8 cellular contexts compared by ENCODE assay signal in the genomic region with DNA sequence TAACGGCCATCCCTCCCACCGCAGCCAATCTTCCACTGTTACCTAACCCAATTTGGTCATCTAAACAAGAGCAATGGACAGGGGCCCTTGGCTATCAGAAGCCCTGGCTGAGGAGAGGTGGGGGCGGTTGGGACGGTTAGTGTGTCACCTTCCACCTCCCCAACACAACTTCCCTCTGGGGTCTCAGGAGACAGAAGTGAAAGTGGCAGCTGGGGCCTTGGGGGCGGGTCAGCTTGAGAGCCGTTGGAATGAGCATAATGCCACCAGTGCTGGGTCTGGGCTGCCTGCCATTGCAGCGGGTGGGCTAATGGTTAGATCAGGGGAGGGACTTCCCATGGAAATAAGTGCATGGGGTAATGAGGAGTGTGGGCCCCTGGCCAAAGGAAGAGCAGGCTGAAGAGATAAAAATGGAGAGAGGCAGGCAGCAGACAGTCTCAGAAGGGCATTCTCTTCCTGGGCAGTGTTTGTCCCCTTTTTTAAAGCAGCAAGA. TPM values are rescaled to one million over a fixed set of nuclear protein-coding genes. Genes with fewer than 3 reads are reported as not detected.
DNase-seq lines count a peak whose midpoint lies in the region; ATAC-seq and TF ChIP-seq lines count a peak whose summit lies in the region.

No MANE protein-coding gene starts in this region.

- H2BK120ac ChIP-seq in mesenchymal stem cell (ENCODE audit: low read depth, low read length), result no peak overlapping the region

- H3K36me3 ChIP-seq in mesenchymal stem cell (ENCODE audit: control insufficient read depth in 1 of 2, insufficient read depth in 2 of 2, low read depth in 1 of 2, low read length in 2 of 2), result peaks cover 18 to 30% of the 10 kb centered on the region in 2 experiments
- H3K36me3 ChIP-seq in uterus, result no peaks in the 10 kb centered on the region

- no peak overlapping the region for H3K14ac ChIP-seq in mesenchymal stem cell (ENCODE audit: low read length in 2 of 2)

- H3K4me3 ChIP-seq in mesenchymal stem cell (ENCODE audit: insufficient read depth in 1 of 2, low read depth in 1 of 2, low read length in 2 of 2) (no peak overlapping the region), uterus (no peak overlapping the region)

- H3K4me2 ChIP-seq in mesenchymal stem cell (ENCODE audit: low read length, poor library complexity, severe bottlenecking), result no peak overlapping the region

- peaks cover 68% of the 10 kb centered on the region for H3K4me1 ChIP-seq in mesenchymal stem cell (ENCODE audit: control insufficient read depth, insufficient read depth, low read depth, low read length)
- peaks cover 24 to 61% of the 10 kb centered on the region in 2 donors for H3K4me1 ChIP-seq in uterus

- peaks cover 99% of the 10 kb centered on the region for H3K4me1 Mint-ChIP-seq in activated CD8-positive, alpha-beta T cell treated with anti-CD3 and anti-CD28 coated beads, Interleukin-2, amount 10 ng/mL, durations not matched to agents 7 days and 5 days (ENCODE audit: low read depth)

- H2BK12ac ChIP-seq in mesenchymal stem cell (ENCODE audit: low read length in 2 of 2), result no peak overlapping the region

- no peak overlapping the region for H2AK5ac ChIP-seq in mesenchymal stem cell (ENCODE audit: low read length, severe bottlenecking)

- H3K18ac ChIP-seq in mesenchymal stem cell (ENCODE audit: low read depth in 1 of 2, low read length in 2 of 2), result no peak overlapping the region

- H3K4me3 Mint-ChIP-seq in activated CD8-positive, alpha-beta T cell treated with anti-CD3 and anti-CD28 coated beads, Interleukin-2, amount 10 ng/mL, durations not matched to agents 7 days and 5 days, result peak overlapping the region; percentile 13

- WGBS in mesenchymal stem cell, result 82% methylated on average over 5 of the region's 7 CpGs

- peaks cover 26% of the 10 kb centered on the region for H3K79me1 ChIP-seq in mesenchymal stem cell (replicated peaks; ENCODE audit: low read length, poor library complexity, severe bottlenecking)

- no peak for TF ChIP-seq POLR2A in uterus (IDR thresholded peaks at IDR 0.05)

- H2BK15ac ChIP-seq in mesenchymal stem cell (ENCODE audit: low read depth, poor library complexity, severe bottlenecking), result no peak overlapping the region

- DNase-seq in Right ventricle myocardium superior (peak; percentile 72), cardiac septum (ENCODE audit: low spot score) (no peak), mesenchymal stem cell (no peak), uterus (no peak), posterior vena cava (ENCODE audit: low spot score) (no peak), NCI-H1417 treated with DMSO at 0.1 percent for 48 hours (lab: John Stamatoyannopoulos, UW) (no peak)
- DNase-seq in activated CD8-positive, alpha-beta T cell treated with anti-CD3 and anti-CD28 coated beads, Interleukin-2, amount 10 ng/mL, durations not matched to agents 7 days and 5 days, result no peak

- peaks cover 38% of the 10 kb centered on the region for H3K36me3 Mint-ChIP-seq in activated CD8-positive, alpha-beta T cell treated with anti-CD3 and anti-CD28 coated beads, Interleukin-2, amount 10 ng/mL, durations not matched to agents 7 days and 5 days (ENCODE audit: low read depth)

- H3K23ac ChIP-seq in mesenchymal stem cell (ENCODE audit: low read length in 2 of 2), result no peak overlapping the region

- H2AFZ ChIP-seq in mesenchymal stem cell (ENCODE audit: low read depth, low read length), result no peak overlapping the region

- H3K9ac ChIP-seq in mesenchymal stem cell (ENCODE audit: low read length), result peak overlapping the region; percentile 39

- H3K9me3 Mint-ChIP-seq in activated CD8-positive, alpha-beta T cell treated with anti-CD3 and anti-CD28 coated beads, Interleukin-2, amount 10 ng/mL, durations not matched to agents 7 days and 5 days (ENCODE audit: insufficient read depth), result no peaks in the 10 kb centered on the region

- H3K27ac ChIP-seq in mesenchymal stem cell (ENCODE audit: low read length, poor library complexity, severe bottlenecking), result no peak overlapping the region
- peak overlapping the region; percentile 77 to 100 for H3K27ac ChIP-seq in uterus

- no peaks in the 10 kb centered on the region for H3K27me3 ChIP-seq in mesenchymal stem cell (ENCODE audit: control insufficient read depth in 1 of 2, insufficient read depth in 1 of 2, low read length in 2 of 2)
- no peaks in the 10 kb centered on the region for H3K27me3 ChIP-seq in uterus

- no peak overlapping the region for H3K4ac ChIP-seq in mesenchymal stem cell (ENCODE audit: low read depth in 1 of 2, low read length in 2 of 2)

- CTCF ChIA-PET in activated CD8-positive, alpha-beta T cell treated with anti-CD3 and anti-CD28 coated beads, Interleukin-2, amount 10 ng/mL, durations not matched to agents 7 days and 5 days (lab: Charles Lee), result interaction anchor here (0.7 to 6.1 kb wide), 6 partner anchors 9 to 650 kb away, joined by 3 to 85 read pairs (median 14); a partner anchor contains a TSS

- peak overlapping the region; percentile 61 for H3K27ac Mint-ChIP-seq in activated CD8-positive, alpha-beta T cell treated with anti-CD3 and anti-CD28 coated beads, Interleukin-2, amount 10 ng/mL, durations not matched to agents 7 days and 5 days

- ATAC-seq in Right ventricle myocardium superior (ENCODE audit: poor library complexity) (no peak), GM19328 (IDR thresholded peaks at IDR 0.05; ENCODE audit: unreplicated experiment) (no peak)
- no peak for ATAC-seq in activated CD8-positive, alpha-beta T cell treated with anti-CD3 and anti-CD28 coated beads, Interleukin-2, amount 10 ng/mL, durations not matched to agents 7 days and 5 days

- H2BK5ac ChIP-seq in mesenchymal stem cell (ENCODE audit: low read depth, low read length, poor library complexity, severe bottlenecking), result no peak overlapping the region

- H3K9me3 ChIP-seq in mesenchymal stem cell (ENCODE audit: control insufficient read depth, low read length) (no peaks in the 10 kb centered on the region), uterus (no peaks in the 10 kb centered on the region)

- H4K91ac ChIP-seq in mesenchymal stem cell (ENCODE audit: low read length), result no peak overlapping the region

- POLR2A ChIA-PET in activated CD8-positive, alpha-beta T cell treated with anti-CD3 and anti-CD28 coated beads, Interleukin-2, amount 10 ng/mL, durations not matched to agents 7 days and 5 days (lab: Charles Lee), result interaction anchor here (12.8 kb wide), 1 partner anchor 7 kb away, joined by 143 read pairs; a partner anchor contains a TSS

- H4K8ac ChIP-seq in mesenchymal stem cell (ENCODE audit: low read length), result no peak overlapping the region

- H3K27me3 Mint-ChIP-seq in activated CD8-positive, alpha-beta T cell treated with anti-CD3 and anti-CD28 coated beads, Interleukin-2, amount 10 ng/mL, durations not matched to agents 7 days and 5 days (ENCODE audit: low read depth), result no peaks in the 10 kb centered on the region

- no peak for TF ChIP-seq CTCF in uterus (IDR thresholded peaks at IDR 0.05)

- intact Hi-C loops in Right ventricle myocardium superior (cut with DNase I), result loop anchor here (10.0 kb wide), 1 partner anchor 518 kb away; a partner anchor contains a TSS
- intact Hi-C loops in cardiac septum (cut with DNase I), result no loop called here
- intact Hi-C loops in uterus (cut with DNase I; ENCODE audit: low total_unique reads), result no loop called here
- intact Hi-C loops in posterior vena cava (cut with DNase I), result no loop called here

RNA-seq across cellular contexts. Expression of a gene that starts 7.9 kb away (rescaled TPM):
- 96.6 TPM for total RNA-seq in Right ventricle myocardium superior
- total RNA-seq in cardiac septum, result 93.1 TPM
- 10 to 100 TPM; 34.8 to 40.1 TPM for total RNA-seq in activated CD8-positive, alpha-beta T cell treated with anti-CD3 and anti-CD28 coated beads, Interleukin-2, amount 10 ng/mL, durations not matched to agents 7 days and 5 days
- 38.6 TPM for polyA plus RNA-seq in mesenchymal stem cell (2013, experiment 1 of 2)
- polyA plus RNA-seq in mesenchymal stem cell (2013, experiment 2 of 2), result 34.2 TPM
- 100 to 1,000 TPM in 1 of 4 donors, 10 to 100 TPM in 2, 1 to 10 TPM in 1; 8.4 to 101 (median 35.1) TPM for total RNA-seq in uterus
- total RNA-seq in posterior vena cava, result 100 to 1,000 TPM in 1 of 2 donors, 10 to 100 TPM in 1; 77.5 to 102 TPM
